Comparison of ENCODE assay signal across 1 cellular context in the genomic region with DNA sequence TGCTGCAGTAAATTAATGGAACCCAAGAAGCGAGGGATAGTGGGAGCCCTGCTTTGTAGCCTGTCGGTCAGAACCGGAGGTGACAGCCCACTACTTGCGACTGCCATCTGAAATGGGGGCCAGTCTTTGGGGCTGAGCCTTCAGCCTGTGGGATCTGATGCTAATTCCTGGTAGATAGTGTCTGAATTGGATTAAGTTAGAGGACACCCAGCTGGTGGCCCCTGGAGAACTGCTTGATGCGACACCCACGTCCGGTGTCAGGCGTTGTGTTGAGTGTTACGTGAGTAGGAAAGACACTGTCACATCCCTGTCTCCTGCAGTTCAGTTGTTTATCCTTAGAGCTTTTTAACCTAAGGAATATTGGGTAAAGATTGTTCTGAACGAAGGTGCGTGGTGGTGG.
TF ChIP-seq lines count a peak whose summit lies in the region.

No MANE protein-coding gene starts in this region.

TF ChIP-seq in GM23338, 12 proteins besides CTCF, POLR2A, EP300 and RAD21:
- TF ChIP-seq CREB1 (CRISPR knock-in tag; IDR thresholded peaks at IDR 0.05; ENCODE audit: low read depth) (no peak), JUNB (IDR thresholded peaks at IDR 0.05; ENCODE audit: unreplicated experiment) (no peak), STAT1 (IDR thresholded peaks at IDR 0.05; ENCODE audit: unreplicated experiment) (no peak), POLR2AphosphoS5 (IDR thresholded peaks at IDR 0.05; ENCODE audit: low read depth) (no peak), NANOG (IDR thresholded peaks at IDR 0.05; ENCODE audit: borderline replicate concordance) (no peak), ZNF114 (CRISPR knock-in tag; IDR thresholded peaks at IDR 0.05) (no peak), EZH2phosphoT487 (IDR thresholded peaks at IDR 0.05; ENCODE audit: unreplicated experiment) (no peak), EZH2 (IDR thresholded peaks at IDR 0.05; ENCODE audit: low read depth, unreplicated experiment) (no peak), ZNF331 (CRISPR knock-in tag; IDR thresholded peaks at IDR 0.05; ENCODE audit: low read depth) (no peak)
- TF ChIP-seq, protein P1, sequence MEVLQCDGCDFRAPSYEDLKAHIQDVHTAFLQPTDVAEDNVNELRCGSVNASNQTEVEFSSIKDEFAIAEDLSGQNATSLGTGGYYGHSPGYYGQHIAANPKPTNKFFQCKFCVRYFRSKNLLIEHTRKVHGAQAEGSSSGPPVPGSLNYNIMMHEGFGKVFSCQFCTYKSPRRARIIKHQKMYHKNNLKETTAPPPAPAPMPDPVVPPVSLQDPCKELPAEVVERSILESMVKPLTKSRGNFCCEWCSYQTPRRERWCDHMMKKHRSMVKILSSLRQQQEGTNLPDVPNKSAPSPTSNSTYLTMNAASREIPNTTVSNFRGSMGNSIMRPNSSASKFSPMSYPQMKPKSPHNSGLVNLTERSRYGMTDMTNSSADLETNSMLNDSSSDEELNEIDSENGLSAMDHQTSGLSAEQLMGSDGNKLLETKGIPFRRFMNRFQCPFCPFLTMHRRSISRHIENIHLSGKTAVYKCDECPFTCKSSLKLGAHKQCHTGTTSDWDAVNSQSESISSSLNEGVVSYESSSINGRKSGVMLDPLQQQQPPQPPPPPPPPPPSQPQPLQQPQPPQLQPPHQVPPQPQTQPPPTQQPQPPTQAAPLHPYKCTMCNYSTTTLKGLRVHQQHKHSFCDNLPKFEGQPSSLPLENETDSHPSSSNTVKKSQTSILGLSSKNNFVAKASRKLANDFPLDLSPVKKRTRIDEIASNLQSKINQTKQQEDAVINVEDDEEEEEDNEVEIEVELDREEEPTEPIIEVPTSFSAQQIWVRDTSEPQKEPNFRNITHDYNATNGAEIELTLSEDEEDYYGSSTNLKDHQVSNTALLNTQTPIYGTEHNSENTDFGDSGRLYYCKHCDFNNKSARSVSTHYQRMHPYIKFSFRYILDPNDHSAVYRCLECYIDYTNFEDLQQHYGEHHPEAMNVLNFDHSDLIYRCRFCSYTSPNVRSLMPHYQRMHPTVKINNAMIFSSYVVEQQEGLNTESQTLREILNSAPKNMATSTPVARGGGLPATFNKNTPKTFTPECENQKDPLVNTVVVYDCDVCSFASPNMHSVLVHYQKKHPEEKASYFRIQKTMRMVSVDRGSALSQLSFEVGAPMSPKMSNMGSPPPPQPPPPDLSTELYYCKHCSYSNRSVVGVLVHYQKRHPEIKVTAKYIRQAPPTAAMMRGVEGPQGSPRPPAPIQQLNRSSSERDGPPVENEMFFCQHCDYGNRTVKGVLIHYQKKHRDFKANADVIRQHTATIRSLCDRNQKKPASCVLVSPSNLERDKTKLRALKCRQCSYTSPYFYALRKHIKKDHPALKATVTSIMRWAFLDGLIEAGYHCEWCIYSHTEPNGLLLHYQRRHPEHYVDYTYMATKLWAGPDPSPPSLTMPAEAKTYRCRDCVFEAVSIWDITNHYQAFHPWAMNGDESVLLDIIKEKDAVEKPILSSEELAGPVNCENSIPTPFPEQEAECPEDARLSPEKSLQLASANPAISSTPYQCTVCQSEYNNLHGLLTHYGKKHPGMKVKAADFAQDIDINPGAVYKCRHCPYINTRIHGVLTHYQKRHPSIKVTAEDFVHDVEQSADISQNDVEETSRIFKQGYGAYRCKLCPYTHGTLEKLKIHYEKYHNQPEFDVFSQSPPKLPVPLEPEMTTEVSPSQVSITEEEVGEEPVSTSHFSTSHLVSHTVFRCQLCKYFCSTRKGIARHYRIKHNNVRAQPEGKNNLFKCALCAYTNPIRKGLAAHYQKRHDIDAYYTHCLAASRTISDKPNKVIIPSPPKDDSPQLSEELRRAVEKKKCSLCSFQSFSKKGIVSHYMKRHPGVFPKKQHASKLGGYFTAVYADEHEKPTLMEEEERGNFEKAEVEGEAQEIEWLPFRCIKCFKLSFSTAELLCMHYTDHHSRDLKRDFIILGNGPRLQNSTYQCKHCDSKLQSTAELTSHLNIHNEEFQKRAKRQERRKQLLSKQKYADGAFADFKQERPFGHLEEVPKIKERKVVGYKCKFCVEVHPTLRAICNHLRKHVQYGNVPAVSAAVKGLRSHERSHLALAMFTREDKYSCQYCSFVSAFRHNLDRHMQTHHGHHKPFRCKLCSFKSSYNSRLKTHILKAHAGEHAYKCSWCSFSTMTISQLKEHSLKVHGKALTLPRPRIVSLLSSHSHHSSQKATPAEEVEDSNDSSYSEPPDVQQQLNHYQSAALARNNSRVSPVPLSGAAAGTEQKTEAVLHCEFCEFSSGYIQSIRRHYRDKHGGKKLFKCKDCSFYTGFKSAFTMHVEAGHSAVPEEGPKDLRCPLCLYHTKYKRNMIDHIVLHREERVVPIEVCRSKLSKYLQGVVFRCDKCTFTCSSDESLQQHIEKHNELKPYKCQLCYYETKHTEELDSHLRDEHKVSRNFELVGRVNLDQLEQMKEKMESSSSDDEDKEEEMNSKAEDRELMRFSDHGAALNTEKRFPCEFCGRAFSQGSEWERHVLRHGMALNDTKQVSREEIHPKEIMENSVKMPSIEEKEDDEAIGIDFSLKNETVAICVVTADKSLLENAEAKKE (CRISPR knock-in tag; IDR thresholded peaks at IDR 0.05), result no peak
- TF ChIP-seq, protein P2, sequence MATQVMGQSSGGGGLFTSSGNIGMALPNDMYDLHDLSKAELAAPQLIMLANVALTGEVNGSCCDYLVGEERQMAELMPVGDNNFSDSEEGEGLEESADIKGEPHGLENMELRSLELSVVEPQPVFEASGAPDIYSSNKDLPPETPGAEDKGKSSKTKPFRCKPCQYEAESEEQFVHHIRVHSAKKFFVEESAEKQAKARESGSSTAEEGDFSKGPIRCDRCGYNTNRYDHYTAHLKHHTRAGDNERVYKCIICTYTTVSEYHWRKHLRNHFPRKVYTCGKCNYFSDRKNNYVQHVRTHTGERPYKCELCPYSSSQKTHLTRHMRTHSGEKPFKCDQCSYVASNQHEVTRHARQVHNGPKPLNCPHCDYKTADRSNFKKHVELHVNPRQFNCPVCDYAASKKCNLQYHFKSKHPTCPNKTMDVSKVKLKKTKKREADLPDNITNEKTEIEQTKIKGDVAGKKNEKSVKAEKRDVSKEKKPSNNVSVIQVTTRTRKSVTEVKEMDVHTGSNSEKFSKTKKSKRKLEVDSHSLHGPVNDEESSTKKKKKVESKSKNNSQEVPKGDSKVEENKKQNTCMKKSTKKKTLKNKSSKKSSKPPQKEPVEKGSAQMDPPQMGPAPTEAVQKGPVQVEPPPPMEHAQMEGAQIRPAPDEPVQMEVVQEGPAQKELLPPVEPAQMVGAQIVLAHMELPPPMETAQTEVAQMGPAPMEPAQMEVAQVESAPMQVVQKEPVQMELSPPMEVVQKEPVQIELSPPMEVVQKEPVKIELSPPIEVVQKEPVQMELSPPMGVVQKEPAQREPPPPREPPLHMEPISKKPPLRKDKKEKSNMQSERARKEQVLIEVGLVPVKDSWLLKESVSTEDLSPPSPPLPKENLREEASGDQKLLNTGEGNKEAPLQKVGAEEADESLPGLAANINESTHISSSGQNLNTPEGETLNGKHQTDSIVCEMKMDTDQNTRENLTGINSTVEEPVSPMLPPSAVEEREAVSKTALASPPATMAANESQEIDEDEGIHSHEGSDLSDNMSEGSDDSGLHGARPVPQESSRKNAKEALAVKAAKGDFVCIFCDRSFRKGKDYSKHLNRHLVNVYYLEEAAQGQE (IDR thresholded peaks at IDR 0.05; ENCODE audit: unreplicated experiment), result no peak
- TF ChIP-seq, protein P3, sequence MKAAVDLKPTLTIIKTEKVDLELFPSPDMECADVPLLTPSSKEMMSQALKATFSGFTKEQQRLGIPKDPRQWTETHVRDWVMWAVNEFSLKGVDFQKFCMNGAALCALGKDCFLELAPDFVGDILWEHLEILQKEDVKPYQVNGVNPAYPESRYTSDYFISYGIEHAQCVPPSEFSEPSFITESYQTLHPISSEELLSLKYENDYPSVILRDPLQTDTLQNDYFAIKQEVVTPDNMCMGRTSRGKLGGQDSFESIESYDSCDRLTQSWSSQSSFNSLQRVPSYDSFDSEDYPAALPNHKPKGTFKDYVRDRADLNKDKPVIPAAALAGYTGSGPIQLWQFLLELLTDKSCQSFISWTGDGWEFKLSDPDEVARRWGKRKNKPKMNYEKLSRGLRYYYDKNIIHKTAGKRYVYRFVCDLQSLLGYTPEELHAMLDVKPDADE (IDR thresholded peaks at IDR 0.05), result no peak
TF ChIP-seq in GM23338: peak in this region for 0.
